In genomic region chr5:112116372-112116771, GRCh38 we compare ENCODE assay signal across 18 cellular contexts.
DNase-seq lines count a peak whose midpoint lies in the region; ATAC-seq and TF ChIP-seq lines count a peak whose summit lies in the region.
"Had no signal": no experiment of that assay in that cellular context is flagged by ENCODE, and none has a peak within 500 bp of the region (broad histone marks: within the 10 kb centered on the region; RNA-seq: fewer than 3 reads in every experiment).

No MANE protein-coding gene starts in this region.

- H3K36me3 Mint-ChIP-seq in progenitor cell of endocrine pancreas (ENCODE audit: insufficient read depth) (no peaks in the 10 kb centered on the region), Calu3 (ENCODE audit: insufficient read depth, unreplicated experiment) (no peaks in the 10 kb centered on the region)
- no peaks in the 10 kb centered on the region for H3K36me3 Mint-ChIP-seq in stimulated activated naive B cell treated with anti-CD40 and anti-IgM and Interleukin-4, amounts not matched to agents 10 μg/mL and 1 μg/mL and 100 μg/mL, for 72 hours

- CTCF ChIA-PET in Calu3 (lab: Charles Lee): no interaction called here

- no peak overlapping the region for H3K27ac Mint-ChIP-seq in progenitor cell of endocrine pancreas
- H3K27ac Mint-ChIP-seq in stimulated activated naive B cell treated with anti-CD40 and anti-IgM and Interleukin-4, amounts not matched to agents 10 μg/mL and 1 μg/mL and 100 μg/mL, for 72 hours: no peak overlapping the region
- no peak overlapping the region for H3K27ac Mint-ChIP-seq in Calu3 (ENCODE audit: unreplicated experiment)

- ATAC-seq in GM19395 (IDR thresholded peaks at IDR 0.05; ENCODE audit: unreplicated experiment) (peak; percentile 79), HG02678 (IDR thresholded peaks at IDR 0.05; ENCODE audit: unreplicated experiment) (peak; percentile 70), HG03469 (IDR thresholded peaks at IDR 0.05; ENCODE audit: unreplicated experiment) (peak; percentile 59)
- ATAC-seq in stimulated activated naive B cell treated with anti-CD40 and anti-IgM and Interleukin-4, amounts not matched to agents 10 μg/mL and 1 μg/mL and 100 μg/mL, for 72 hours (replicated peaks): no peak
- ATAC-seq: A549, esophagus mucosa, left lung, psoas muscle had no signal

- BruUV-seq in Calu3 (replicated peaks; lab: Mats Ljungman, UMichigan): no TSS peak

- peak; percentile 68 for DNase-seq in GM12865 (ENCODE audit: low read depth)
- DNase-seq in cerebellar nuclear complex (lab: John Stamatoyannopoulos, UW): no peak
- no peak for DNase-seq in progenitor cell of endocrine pancreas (ENCODE audit: low spot score, unreplicated experiment)
- DNase-seq in stimulated activated naive B cell treated with anti-CD40 and anti-IgM and Interleukin-4, amounts not matched to agents 10 μg/mL and 1 μg/mL and 100 μg/mL, for 72 hours: no peak
- DNase-seq in Calu3: no peak
- DNase-seq: activated CD4-positive, CD25-positive, alpha-beta regulatory T cell treated with anti-CD3 and anti-CD28 coated beads, Interleukin-2, amount 50 U/mL, for 72 hours; activated T-cell treated with anti-CD3 and anti-CD28 coated beads for 4 hours; left lung; NCI-H1436 treated with DMSO at 0.1 percent for 48 hours; NCI-H446 treated with DMSO at 0.1 percent for 48 hours; psoas muscle; T-helper 1 cell had no signal

- H3K27me3 Mint-ChIP-seq in progenitor cell of endocrine pancreas (peaks cover 3% of the 10 kb centered on the region), Calu3 (ENCODE audit: unreplicated experiment) (peaks cover 14% of the 10 kb centered on the region)
- H3K27me3 Mint-ChIP-seq in stimulated activated naive B cell treated with anti-CD40 and anti-IgM and Interleukin-4, amounts not matched to agents 10 μg/mL and 1 μg/mL and 100 μg/mL, for 72 hours: peaks cover 3 to 8% of the 10 kb centered on the region in 2 donors

- intact Hi-C loops in Calu3 (cut with micrococcal nuclease; ENCODE audit: unreplicated experiment): no loop called here

- H3K9me3 Mint-ChIP-seq in progenitor cell of endocrine pancreas (ENCODE audit: low read depth): peaks cover 4% of the 10 kb centered on the region
- H3K9me3 Mint-ChIP-seq in stimulated activated naive B cell treated with anti-CD40 and anti-IgM and Interleukin-4, amounts not matched to agents 10 μg/mL and 1 μg/mL and 100 μg/mL, for 72 hours: peaks cover 0 to 9% of the 10 kb centered on the region in 2 donors
- peaks cover 1% of the 10 kb centered on the region for H3K9me3 Mint-ChIP-seq in Calu3 (ENCODE audit: low read depth, unreplicated experiment)

- H3K4me1 Mint-ChIP-seq in progenitor cell of endocrine pancreas (ENCODE audit: low read depth) (peaks cover 5% of the 10 kb centered on the region), Calu3 (ENCODE audit: low read depth, unreplicated experiment) (no peaks in the 10 kb centered on the region)
- peaks cover 8 to 17% of the 10 kb centered on the region in 2 donors for H3K4me1 Mint-ChIP-seq in stimulated activated naive B cell treated with anti-CD40 and anti-IgM and Interleukin-4, amounts not matched to agents 10 μg/mL and 1 μg/mL and 100 μg/mL, for 72 hours

- H3K4me3 Mint-ChIP-seq in progenitor cell of endocrine pancreas (ENCODE audit: low read depth) (no peak overlapping the region), Calu3 (ENCODE audit: low read depth, unreplicated experiment) (no peak overlapping the region)
- H3K4me3 Mint-ChIP-seq in stimulated activated naive B cell treated with anti-CD40 and anti-IgM and Interleukin-4, amounts not matched to agents 10 μg/mL and 1 μg/mL and 100 μg/mL, for 72 hours: no peak overlapping the region

- no peak overlapping the region for H3K4me3 ChIP-seq in GM12865 (ENCODE audit: low read depth, low read length)
- H3K4me3 ChIP-seq: A549, left lung, psoas muscle, tibial nerve had no signal

- TF ChIP-seq CTCF in GM12865 (IDR thresholded peaks at IDR 0.05; ENCODE audit: insufficient read depth, low read depth, low read length, missing control alignments) (no peak), progenitor cell of endocrine pancreas (IDR thresholded peaks at IDR 0.05; ENCODE audit: unreplicated experiment) (no peak), Calu3 (IDR thresholded peaks at IDR 0.05; ENCODE audit: unreplicated experiment) (no peak)

Comparison
In these comparisons a context has a peak if more than half of its experiments do, and no peak if none do; other contexts are left out.
1. ATAC-seq: peak in GM19395 (single experiment), HG02678 (single experiment) and HG03469 (single experiment); none in stimulated activated naive B cell treated with anti-CD40 and anti-IgM and Interleukin-4, amounts not matched to agents 10 μg/mL and 1 μg/mL and 100 μg/mL, for 72 hours (0 of 2).